ENCODE assay signal across 1 cellular context in the genomic region with DNA sequence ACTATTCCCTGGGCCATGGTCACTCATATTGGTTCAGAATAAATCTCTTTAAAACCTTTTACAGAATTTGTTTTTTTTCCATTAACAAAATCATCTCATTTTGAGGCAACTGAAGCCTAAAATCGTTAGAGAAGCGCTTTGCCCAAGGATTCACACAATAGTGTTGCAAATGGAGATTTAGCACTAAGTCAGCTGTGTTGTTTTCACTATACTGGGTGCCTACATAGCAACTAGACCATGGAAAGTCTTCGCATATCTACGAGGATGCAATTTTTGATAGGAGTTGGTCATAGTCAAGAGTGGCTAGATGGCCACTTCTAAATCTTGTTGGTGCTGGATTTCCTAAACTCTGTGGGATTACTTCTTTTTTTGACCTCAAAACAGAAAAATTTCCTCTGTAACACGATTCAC.
A peak's percentile ranks its signal among the peaks of the same experiment; 100 is the strongest.
TF ChIP-seq lines count a peak whose summit lies in the region.

No MANE protein-coding gene starts in this region.

TF ChIP-seq in K562, 482 proteins besides CTCF, POLR2A, EP300 and RAD21 (continued from another document):
- TF ChIP-seq, protein P1, sequence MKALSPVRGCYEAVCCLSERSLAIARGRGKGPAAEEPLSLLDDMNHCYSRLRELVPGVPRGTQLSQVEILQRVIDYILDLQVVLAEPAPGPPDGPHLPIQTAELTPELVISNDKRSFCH (CRISPR knock-in tag; IDR thresholded peaks at IDR 0.05) = no peak
- TF ChIP-seq, protein P1 (tag; IDR thresholded peaks at IDR 0.05) = 0 out of 2 replicates have a peak, but pooled peaks have one; percentile 68
- TF ChIP-seq, protein P2, sequence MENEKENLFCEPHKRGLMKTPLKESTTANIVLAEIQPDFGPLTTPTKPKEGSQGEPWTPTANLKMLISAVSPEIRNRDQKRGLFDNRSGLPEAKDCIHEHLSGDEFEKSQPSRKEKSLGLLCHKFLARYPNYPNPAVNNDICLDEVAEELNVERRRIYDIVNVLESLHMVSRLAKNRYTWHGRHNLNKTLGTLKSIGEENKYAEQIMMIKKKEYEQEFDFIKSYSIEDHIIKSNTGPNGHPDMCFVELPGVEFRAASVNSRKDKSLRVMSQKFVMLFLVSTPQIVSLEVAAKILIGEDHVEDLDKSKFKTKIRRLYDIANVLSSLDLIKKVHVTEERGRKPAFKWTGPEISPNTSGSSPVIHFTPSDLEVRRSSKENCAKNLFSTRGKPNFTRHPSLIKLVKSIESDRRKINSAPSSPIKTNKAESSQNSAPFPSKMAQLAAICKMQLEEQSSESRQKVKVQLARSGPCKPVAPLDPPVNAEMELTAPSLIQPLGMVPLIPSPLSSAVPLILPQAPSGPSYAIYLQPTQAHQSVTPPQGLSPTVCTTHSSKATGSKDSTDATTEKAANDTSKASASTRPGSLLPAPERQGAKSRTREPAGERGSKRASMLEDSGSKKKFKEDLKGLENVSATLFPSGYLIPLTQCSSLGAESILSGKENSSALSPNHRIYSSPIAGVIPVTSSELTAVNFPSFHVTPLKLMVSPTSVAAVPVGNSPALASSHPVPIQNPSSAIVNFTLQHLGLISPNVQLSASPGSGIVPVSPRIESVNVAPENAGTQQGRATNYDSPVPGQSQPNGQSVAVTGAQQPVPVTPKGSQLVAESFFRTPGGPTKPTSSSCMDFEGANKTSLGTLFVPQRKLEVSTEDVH (IDR thresholded peaks at IDR 0.05; ENCODE audit: low read depth, partially characterized antibody) = no peak
- no peak for TF ChIP-seq ILF3 (IDR thresholded peaks at IDR 0.05; ENCODE audit: borderline replicate concordance)
- 0 out of 2 replicates have a peak, but pooled peaks have one; percentile 77 for TF ChIP-seq L3MBTL2 (IDR thresholded peaks at IDR 0.05)
- peak; percentile 87; the same call in 1 of the 2 replicates for TF ChIP-seq KAT7 (CRISPR knock-in tag; IDR thresholded peaks at IDR 0.05; ENCODE audit: borderline replicate concordance)
- TF ChIP-seq, protein P3, sequence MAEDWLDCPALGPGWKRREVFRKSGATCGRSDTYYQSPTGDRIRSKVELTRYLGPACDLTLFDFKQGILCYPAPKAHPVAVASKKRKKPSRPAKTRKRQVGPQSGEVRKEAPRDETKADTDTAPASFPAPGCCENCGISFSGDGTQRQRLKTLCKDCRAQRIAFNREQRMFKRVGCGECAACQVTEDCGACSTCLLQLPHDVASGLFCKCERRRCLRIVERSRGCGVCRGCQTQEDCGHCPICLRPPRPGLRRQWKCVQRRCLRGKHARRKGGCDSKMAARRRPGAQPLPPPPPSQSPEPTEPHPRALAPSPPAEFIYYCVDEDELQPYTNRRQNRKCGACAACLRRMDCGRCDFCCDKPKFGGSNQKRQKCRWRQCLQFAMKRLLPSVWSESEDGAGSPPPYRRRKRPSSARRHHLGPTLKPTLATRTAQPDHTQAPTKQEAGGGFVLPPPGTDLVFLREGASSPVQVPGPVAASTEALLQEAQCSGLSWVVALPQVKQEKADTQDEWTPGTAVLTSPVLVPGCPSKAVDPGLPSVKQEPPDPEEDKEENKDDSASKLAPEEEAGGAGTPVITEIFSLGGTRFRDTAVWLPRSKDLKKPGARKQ (CRISPR knock-in tag; IDR thresholded peaks at IDR 0.05) = peak; percentile 88
- TF ChIP-seq, protein P4, sequence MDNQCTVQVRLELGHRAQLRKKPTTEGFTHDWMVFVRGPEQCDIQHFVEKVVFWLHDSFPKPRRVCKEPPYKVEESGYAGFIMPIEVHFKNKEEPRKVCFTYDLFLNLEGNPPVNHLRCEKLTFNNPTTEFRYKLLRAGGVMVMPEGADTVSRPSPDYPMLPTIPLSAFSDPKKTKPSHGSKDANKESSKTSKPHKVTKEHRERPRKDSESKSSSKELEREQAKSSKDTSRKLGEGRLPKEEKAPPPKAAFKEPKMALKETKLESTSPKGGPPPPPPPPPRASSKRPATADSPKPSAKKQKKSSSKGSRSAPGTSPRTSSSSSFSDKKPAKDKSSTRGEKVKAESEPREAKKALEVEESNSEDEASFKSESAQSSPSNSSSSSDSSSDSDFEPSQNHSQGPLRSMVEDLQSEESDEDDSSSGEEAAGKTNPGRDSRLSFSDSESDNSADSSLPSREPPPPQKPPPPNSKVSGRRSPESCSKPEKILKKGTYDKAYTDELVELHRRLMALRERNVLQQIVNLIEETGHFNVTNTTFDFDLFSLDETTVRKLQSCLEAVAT (IDR thresholded peaks at IDR 0.05) = 0 out of 4 replicates have a peak, but pooled peaks of 1 of the 2 experiments have one; percentile 30
- peak; percentile 92 for TF ChIP-seq LCOR (CRISPR knock-in tag; IDR thresholded peaks at IDR 0.05)
- TF ChIP-seq, protein P5, sequence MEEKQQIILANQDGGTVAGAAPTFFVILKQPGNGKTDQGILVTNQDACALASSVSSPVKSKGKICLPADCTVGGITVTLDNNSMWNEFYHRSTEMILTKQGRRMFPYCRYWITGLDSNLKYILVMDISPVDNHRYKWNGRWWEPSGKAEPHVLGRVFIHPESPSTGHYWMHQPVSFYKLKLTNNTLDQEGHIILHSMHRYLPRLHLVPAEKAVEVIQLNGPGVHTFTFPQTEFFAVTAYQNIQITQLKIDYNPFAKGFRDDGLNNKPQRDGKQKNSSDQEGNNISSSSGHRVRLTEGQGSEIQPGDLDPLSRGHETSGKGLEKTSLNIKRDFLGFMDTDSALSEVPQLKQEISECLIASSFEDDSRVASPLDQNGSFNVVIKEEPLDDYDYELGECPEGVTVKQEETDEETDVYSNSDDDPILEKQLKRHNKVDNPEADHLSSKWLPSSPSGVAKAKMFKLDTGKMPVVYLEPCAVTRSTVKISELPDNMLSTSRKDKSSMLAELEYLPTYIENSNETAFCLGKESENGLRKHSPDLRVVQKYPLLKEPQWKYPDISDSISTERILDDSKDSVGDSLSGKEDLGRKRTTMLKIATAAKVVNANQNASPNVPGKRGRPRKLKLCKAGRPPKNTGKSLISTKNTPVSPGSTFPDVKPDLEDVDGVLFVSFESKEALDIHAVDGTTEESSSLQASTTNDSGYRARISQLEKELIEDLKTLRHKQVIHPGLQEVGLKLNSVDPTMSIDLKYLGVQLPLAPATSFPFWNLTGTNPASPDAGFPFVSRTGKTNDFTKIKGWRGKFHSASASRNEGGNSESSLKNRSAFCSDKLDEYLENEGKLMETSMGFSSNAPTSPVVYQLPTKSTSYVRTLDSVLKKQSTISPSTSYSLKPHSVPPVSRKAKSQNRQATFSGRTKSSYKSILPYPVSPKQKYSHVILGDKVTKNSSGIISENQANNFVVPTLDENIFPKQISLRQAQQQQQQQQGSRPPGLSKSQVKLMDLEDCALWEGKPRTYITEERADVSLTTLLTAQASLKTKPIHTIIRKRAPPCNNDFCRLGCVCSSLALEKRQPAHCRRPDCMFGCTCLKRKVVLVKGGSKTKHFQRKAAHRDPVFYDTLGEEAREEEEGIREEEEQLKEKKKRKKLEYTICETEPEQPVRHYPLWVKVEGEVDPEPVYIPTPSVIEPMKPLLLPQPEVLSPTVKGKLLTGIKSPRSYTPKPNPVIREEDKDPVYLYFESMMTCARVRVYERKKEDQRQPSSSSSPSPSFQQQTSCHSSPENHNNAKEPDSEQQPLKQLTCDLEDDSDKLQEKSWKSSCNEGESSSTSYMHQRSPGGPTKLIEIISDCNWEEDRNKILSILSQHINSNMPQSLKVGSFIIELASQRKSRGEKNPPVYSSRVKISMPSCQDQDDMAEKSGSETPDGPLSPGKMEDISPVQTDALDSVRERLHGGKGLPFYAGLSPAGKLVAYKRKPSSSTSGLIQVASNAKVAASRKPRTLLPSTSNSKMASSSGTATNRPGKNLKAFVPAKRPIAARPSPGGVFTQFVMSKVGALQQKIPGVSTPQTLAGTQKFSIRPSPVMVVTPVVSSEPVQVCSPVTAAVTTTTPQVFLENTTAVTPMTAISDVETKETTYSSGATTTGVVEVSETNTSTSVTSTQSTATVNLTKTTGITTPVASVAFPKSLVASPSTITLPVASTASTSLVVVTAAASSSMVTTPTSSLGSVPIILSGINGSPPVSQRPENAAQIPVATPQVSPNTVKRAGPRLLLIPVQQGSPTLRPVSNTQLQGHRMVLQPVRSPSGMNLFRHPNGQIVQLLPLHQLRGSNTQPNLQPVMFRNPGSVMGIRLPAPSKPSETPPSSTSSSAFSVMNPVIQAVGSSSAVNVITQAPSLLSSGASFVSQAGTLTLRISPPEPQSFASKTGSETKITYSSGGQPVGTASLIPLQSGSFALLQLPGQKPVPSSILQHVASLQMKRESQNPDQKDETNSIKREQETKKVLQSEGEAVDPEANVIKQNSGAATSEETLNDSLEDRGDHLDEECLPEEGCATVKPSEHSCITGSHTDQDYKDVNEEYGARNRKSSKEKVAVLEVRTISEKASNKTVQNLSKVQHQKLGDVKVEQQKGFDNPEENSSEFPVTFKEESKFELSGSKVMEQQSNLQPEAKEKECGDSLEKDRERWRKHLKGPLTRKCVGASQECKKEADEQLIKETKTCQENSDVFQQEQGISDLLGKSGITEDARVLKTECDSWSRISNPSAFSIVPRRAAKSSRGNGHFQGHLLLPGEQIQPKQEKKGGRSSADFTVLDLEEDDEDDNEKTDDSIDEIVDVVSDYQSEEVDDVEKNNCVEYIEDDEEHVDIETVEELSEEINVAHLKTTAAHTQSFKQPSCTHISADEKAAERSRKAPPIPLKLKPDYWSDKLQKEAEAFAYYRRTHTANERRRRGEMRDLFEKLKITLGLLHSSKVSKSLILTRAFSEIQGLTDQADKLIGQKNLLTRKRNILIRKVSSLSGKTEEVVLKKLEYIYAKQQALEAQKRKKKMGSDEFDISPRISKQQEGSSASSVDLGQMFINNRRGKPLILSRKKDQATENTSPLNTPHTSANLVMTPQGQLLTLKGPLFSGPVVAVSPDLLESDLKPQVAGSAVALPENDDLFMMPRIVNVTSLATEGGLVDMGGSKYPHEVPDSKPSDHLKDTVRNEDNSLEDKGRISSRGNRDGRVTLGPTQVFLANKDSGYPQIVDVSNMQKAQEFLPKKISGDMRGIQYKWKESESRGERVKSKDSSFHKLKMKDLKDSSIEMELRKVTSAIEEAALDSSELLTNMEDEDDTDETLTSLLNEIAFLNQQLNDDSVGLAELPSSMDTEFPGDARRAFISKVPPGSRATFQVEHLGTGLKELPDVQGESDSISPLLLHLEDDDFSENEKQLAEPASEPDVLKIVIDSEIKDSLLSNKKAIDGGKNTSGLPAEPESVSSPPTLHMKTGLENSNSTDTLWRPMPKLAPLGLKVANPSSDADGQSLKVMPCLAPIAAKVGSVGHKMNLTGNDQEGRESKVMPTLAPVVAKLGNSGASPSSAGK (IDR thresholded peaks at IDR 0.05) = peak; percentile 31; the same call in 1 of the 2 replicates
- TF ChIP-seq TCF7 (IDR thresholded peaks at IDR 0.05; ENCODE audit: borderline replicate concordance) = no peak
- TF ChIP-seq, protein P6, sequence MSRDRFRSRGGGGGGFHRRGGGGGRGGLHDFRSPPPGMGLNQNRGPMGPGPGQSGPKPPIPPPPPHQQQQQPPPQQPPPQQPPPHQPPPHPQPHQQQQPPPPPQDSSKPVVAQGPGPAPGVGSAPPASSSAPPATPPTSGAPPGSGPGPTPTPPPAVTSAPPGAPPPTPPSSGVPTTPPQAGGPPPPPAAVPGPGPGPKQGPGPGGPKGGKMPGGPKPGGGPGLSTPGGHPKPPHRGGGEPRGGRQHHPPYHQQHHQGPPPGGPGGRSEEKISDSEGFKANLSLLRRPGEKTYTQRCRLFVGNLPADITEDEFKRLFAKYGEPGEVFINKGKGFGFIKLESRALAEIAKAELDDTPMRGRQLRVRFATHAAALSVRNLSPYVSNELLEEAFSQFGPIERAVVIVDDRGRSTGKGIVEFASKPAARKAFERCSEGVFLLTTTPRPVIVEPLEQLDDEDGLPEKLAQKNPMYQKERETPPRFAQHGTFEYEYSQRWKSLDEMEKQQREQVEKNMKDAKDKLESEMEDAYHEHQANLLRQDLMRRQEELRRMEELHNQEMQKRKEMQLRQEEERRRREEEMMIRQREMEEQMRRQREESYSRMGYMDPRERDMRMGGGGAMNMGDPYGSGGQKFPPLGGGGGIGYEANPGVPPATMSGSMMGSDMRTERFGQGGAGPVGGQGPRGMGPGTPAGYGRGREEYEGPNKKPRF (IDR thresholded peaks at IDR 0.05; ENCODE audit: low read depth, low read length) = no peak
